In the genomic region with DNA sequence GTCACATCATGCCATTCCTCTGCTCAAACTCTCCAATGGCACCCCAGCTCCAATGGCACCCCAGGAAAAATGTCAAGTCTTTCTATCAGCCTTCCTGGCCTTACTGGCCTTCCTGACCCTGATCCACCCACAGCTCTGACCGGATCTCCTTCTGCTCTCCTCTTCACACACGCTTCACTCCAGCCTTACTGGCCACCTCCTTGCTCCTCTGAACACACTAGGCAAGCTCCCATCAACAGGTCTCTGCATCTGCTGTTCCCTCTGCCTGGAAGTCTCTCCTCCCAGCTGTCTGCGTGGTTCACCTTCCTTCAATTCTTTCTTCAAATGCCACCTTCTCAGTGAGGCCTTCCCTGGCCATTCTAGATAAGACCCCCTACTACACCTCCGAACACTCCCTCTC, we compare ENCODE assay signal across 2 cellular contexts.
TF ChIP-seq lines count a peak whose summit lies in the region.

No MANE protein-coding gene starts in this region.

TF ChIP-seq in IMR-90, 13 proteins besides CTCF, POLR2A, EP300 and RAD21:
- TF ChIP-seq FOS (IDR thresholded peaks at IDR 0.05; ENCODE audit: low read depth, low read length) (no peak), RCOR1 (IDR thresholded peaks at IDR 0.05; ENCODE audit: insufficient replicate concordance, low read length) (no peak), MXI1 (IDR thresholded peaks at IDR 0.05; ENCODE audit: borderline replicate concordance, low read depth, low read length) (no peak), MAZ (IDR thresholded peaks at IDR 0.05; ENCODE audit: borderline replicate concordance, low read depth, low read length) (no peak), CEBPB (IDR thresholded peaks at IDR 0.05; ENCODE audit: low read depth, low read length) (no peak), NFE2L2 (IDR thresholded peaks at IDR 0.05; ENCODE audit: low read depth, low read length) (no peak), RFX5 (IDR thresholded peaks at IDR 0.05; ENCODE audit: low read depth, low read length) (no peak), SMC3 (IDR thresholded peaks at IDR 0.05; ENCODE audit: low read depth, low read length) (no peak), CHD1 (IDR thresholded peaks at IDR 0.05; ENCODE audit: low read depth, low read length) (no peak), BHLHE40 (IDR thresholded peaks at IDR 0.05; ENCODE audit: low read depth, low read length) (no peak), MAFK (IDR thresholded peaks at IDR 0.05; ENCODE audit: low read depth, low read length) (no peak)
- TF ChIP-seq, protein P1, sequence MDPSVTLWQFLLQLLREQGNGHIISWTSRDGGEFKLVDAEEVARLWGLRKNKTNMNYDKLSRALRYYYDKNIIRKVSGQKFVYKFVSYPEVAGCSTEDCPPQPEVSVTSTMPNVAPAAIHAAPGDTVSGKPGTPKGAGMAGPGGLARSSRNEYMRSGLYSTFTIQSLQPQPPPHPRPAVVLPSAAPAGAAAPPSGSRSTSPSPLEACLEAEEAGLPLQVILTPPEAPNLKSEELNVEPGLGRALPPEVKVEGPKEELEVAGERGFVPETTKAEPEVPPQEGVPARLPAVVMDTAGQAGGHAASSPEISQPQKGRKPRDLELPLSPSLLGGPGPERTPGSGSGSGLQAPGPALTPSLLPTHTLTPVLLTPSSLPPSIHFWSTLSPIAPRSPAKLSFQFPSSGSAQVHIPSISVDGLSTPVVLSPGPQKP (IDR thresholded peaks at IDR 0.05; ENCODE audit: borderline replicate concordance, low read depth, low read length): no peak

TF ChIP-seq in K562, 482 proteins besides CTCF, POLR2A, EP300 and RAD21:
- TF ChIP-seq EGR1 (conservative IDR thresholded peaks at IDR 0.05): 0 out of 2 replicates have a peak, but pooled peaks have one; percentile 12
- TF ChIP-seq ZNF583 (CRISPR knock-in tag; IDR thresholded peaks at IDR 0.05): no peak
